17 cellular contexts compared by ENCODE assay signal in genomic region chr1:116380499-116381316, GRCh38. TPM values are rescaled to one million over a fixed set of nuclear protein-coding genes. Genes with fewer than 3 reads are reported as not detected.
A peak's percentile ranks its signal among the peaks of the same experiment; 100 is the strongest.
DNase-seq lines count a peak whose midpoint lies in the region; ATAC-seq, FAIRE-seq and TF ChIP-seq lines count a peak whose summit lies in the region.
"Had no signal": no experiment of that assay in that cellular context is flagged by ENCODE, and none has a peak within 500 bp of the region (broad histone marks: within the 10 kb centered on the region; RNA-seq: fewer than 3 reads in every experiment).

No MANE protein-coding gene starts in this region.

- TF ChIP-seq EP300 in GM12878 (IDR thresholded peaks at IDR 0.05; ENCODE audit: borderline replicate concordance in 1 of 2, control insufficient read depth in 1 of 2, low read depth in 2 of 2, low read length in 2 of 2), result peak in 1 of 2 experiments; percentile 54; a peak in 2 of 4 replicates

- no peaks in the 10 kb centered on the region for H3K27me3 ChIP-seq in GM12878 (replicated peaks in 1 of 2; ENCODE audit: control insufficient read depth in 2 of 2, insufficient read depth in 2 of 2, low read length in 1 of 2)
- H3K27me3 ChIP-seq in parathyroid adenoma (ENCODE audit: control insufficient read depth, insufficient read depth, low read length), result no peaks in the 10 kb centered on the region
- H3K27me3 ChIP-seq: testis had no signal

- 25% methylated on average over 8 of the region's 8 CpGs for WGBS in GM12878 (ENCODE audit: insufficient coverage, insufficient replicate concordance, low lambda C conversion rate, missing lambda C conversion rate)

- no peaks in the 10 kb centered on the region for H4K20me1 ChIP-seq in GM12878 (ENCODE audit: control insufficient read depth, insufficient read depth)

- H3K9me3 ChIP-seq in GM12878 (replicated peaks; ENCODE audit: control insufficient read depth, insufficient read depth, low read length), result no peaks in the 10 kb centered on the region
- H3K9me3 ChIP-seq in parathyroid adenoma (ENCODE audit: control insufficient read depth, low read length), result no peaks in the 10 kb centered on the region
- H3K9me3 ChIP-seq: testis had no signal

- peak; percentile 26 for FAIRE-seq in GM18507 (lab: Jason Lieb, UNC)
- FAIRE-seq in GM12878 (lab: Jason Lieb, UNC), result no peak
- FAIRE-seq: RCC 7860 had no signal

- ATAC-seq in GM12878 (peak; percentile 11), HG03175 (IDR thresholded peaks at IDR 0.05; ENCODE audit: unreplicated experiment) (no peak), GM19452 (IDR thresholded peaks at IDR 0.05; ENCODE audit: unreplicated experiment) (no peak)

- in situ Hi-C loops in GM12878 (cut with MboI), result loop anchor here (10.0 kb wide), 1 partner anchor 694 kb away; no protein-coding TSS in a partner anchor

- DNase-seq in NCI-H82 (lab: John Stamatoyannopoulos, UW), result peak; percentile 52
- DNase-seq in NCI-H82 treated with DMSO at 0.1 percent for 48 hours (lab: John Stamatoyannopoulos, UW; ENCODE audit: unreplicated experiment), result no peak
- no peak for DNase-seq in GM18507 (ENCODE audit: extremely low spot score, insufficient read length, low read depth)
- no peak for DNase-seq in GM12878 (ENCODE audit: low read depth, low spot score)
- DNase-seq in cortex of kidney (lab: John Stamatoyannopoulos, UW), result no peak
- DNase-seq: 8988T; DND-41; GM23248; immature natural killer cell; IMR-90; stimulated activated CD4-positive, alpha-beta T cell treated with anti-CD3 and anti-CD28 coated beads, Interleukin-4, amount 100 ng/mL, for 1 hour; testis had no signal

- H3K4me2 ChIP-seq in GM12878 (ENCODE audit: control insufficient read depth, insufficient read depth) (peak overlapping the region; percentile 89), parathyroid adenoma (ENCODE audit: low read length) (peak overlapping the region; percentile 13)

- H3K9ac ChIP-seq in GM12878 (ENCODE audit: control insufficient read depth, insufficient read depth, low read length), result peak overlapping the region; percentile 59
- no peak overlapping the region for H3K9ac ChIP-seq in parathyroid adenoma
- H3K9ac ChIP-seq: GM23248 had no signal

- POLR2A ChIA-PET in GM12878 (lab: Charles Lee), result interaction anchor here (0.6 to 1.9 kb wide), 6 partner anchors 10 to 271 kb away, joined by 3 to 10 read pairs (median 4); no protein-coding TSS in a partner anchor

- H3K4me3 ChIP-seq in GM12878 (peak overlapping the region; percentile 60; the same call in 1 of the 2 replicates), parathyroid adenoma (ENCODE audit: low read depth, low read length) (no peak overlapping the region)
- H3K4me3 ChIP-seq: GM23248, testis had no signal

- RAD21 ChIA-PET in GM12878 (lab: Charles Lee; ENCODE audit: unreplicated experiment), result interaction anchor here (0.8 to 3.7 kb wide), 13 partner anchors 10 to 270 kb away, joined by 3 to 17 read pairs (median 3); no protein-coding TSS in a partner anchor

- no peak for TF ChIP-seq RAD21 in GM12878 (IDR thresholded peaks at IDR 0.05; ENCODE audit: insufficient read depth, low read depth, low read length)

- no peak for TF ChIP-seq POLR2A in GM12878 (IDR thresholded peaks at IDR 0.05; ENCODE audit: low read depth, low read length)

- TF ChIP-seq CTCF in GM12878 (IDR thresholded peaks at IDR 0.05 in 2 of 3, conservative IDR thresholded peaks at IDR 0.05 in 1 of 3; ENCODE audit: control insufficient read depth in 2 of 3, extremely low read depth in 1 of 3, insufficient read depth in 1 of 3, low read depth in 3 of 3, low read length in 3 of 3), result no peak
- TF ChIP-seq CTCF in parathyroid adenoma (IDR thresholded peaks at IDR 0.05), result no peak

- intact Hi-C loops in GM12878 (cut with micrococcal nuclease; ENCODE audit: unreplicated experiment), result no loop called here

- H3K79me2 ChIP-seq in GM12878 (ENCODE audit: control insufficient read depth, insufficient read depth, low read length) (peaks cover 90% of the 10 kb centered on the region), parathyroid adenoma (peaks cover 54% of the 10 kb centered on the region)

- BruUV-seq in GM12878 (replicated peaks; lab: Mats Ljungman, UMichigan), result no TSS peak

- CTCF ChIA-PET in GM12878 (lab: Yijun Ruan, JAX), result interaction anchor here (0.6 to 4.2 kb wide), 9 partner anchors 10 to 787 kb away, joined by 3 to 22 read pairs (median 4); no protein-coding TSS in a partner anchor

- SMC1A ChIA-PET in GM12878 (lab: Charles Lee; ENCODE audit: uncharacterized antibody, unreplicated experiment), result interaction anchor here (1.0 to 5.5 kb wide), 12 partner anchors 10 to 241 kb away, joined by 3 to 31 read pairs (median 6); no protein-coding TSS in a partner anchor

- H2AFZ ChIP-seq in GM12878 (ENCODE audit: control insufficient read depth, low read depth, low read length), result no peak overlapping the region
- H2AFZ ChIP-seq in parathyroid adenoma, result no peak overlapping the region
- H2AFZ ChIP-seq: GM23248 had no signal

- H3K4me1 ChIP-seq in GM12878 (ENCODE audit: control insufficient read depth, insufficient read depth, low read length), result peaks cover 39% of the 10 kb centered on the region
- H3K4me1 ChIP-seq in parathyroid adenoma, result peaks cover 23% of the 10 kb centered on the region

- H3K36me3 ChIP-seq in GM12878 (ENCODE audit: control insufficient read depth in 2 of 2, insufficient read depth in 2 of 2, low read length in 1 of 2), result peaks cover 4 to 15% of the 10 kb centered on the region in 2 experiments; a peak in 3 of 4 replicates
- H3K36me3 ChIP-seq in parathyroid adenoma (ENCODE audit: control insufficient read depth, insufficient read depth, low read length), result no peaks in the 10 kb centered on the region

- H3K27ac ChIP-seq in GM12878 (ENCODE audit: control insufficient read depth, insufficient read depth), result peak overlapping the region; percentile 96
- H3K27ac ChIP-seq in parathyroid adenoma, result peak overlapping the region; percentile 54
- H3K27ac ChIP-seq: epithelial cell of prostate had no signal

TF ChIP-seq in GM12878, 131 proteins besides CTCF, POLR2A, EP300 and RAD21 (continues in another document):
- TF ChIP-seq ELK1 (IDR thresholded peaks at IDR 0.05; ENCODE audit: low read depth, low read length), result no peak
- TF ChIP-seq NBN (IDR thresholded peaks at IDR 0.05), result peak; percentile 46; the same call in 1 of the 2 replicates
- TF ChIP-seq EGR1 (IDR thresholded peaks at IDR 0.05; ENCODE audit: borderline replicate concordance in 1 of 2, low read depth in 2 of 2, low read length in 2 of 2), result no peak
- TF ChIP-seq ETV6 (conservative IDR thresholded peaks at IDR 0.05 in 1 of 2, IDR thresholded peaks at IDR 0.05 in 1 of 2; ENCODE audit: borderline replicate concordance in 1 of 2, low read depth in 1 of 2), result peak in 1 of 2 experiments; percentile 37; a peak in 1 of 4 replicates
- peak; percentile 54; the same call in 1 of the 2 replicates for TF ChIP-seq MTA2 (IDR thresholded peaks at IDR 0.05; ENCODE audit: low read depth)
- no peak for TF ChIP-seq POLR2AphosphoS5 (IDR thresholded peaks at IDR 0.05; ENCODE audit: low read length)
- TF ChIP-seq NFXL1 (IDR thresholded peaks at IDR 0.05; ENCODE audit: borderline replicate concordance), result no peak
- TF ChIP-seq IRF3 (IDR thresholded peaks at IDR 0.05), result no peak
- TF ChIP-seq NRF1 (conservative IDR thresholded peaks at IDR 0.05; ENCODE audit: low read depth, low read length), result no peak
- peak; percentile 63 for TF ChIP-seq WRNIP1 (IDR thresholded peaks at IDR 0.05; ENCODE audit: borderline replicate concordance, low read depth, low read length)
- TF ChIP-seq FOXM1 (IDR thresholded peaks at IDR 0.05; ENCODE audit: low read depth, low read length), result peak; percentile 40; the same call in 1 of the 2 replicates

RNA-seq across cellular contexts. Expression of gene ATP1A1, which starts 7.7 kb away (rescaled TPM):
- 448 and 474 TPM in 2 replicates for total RNA-seq in GM12878 (2013; cell fraction: nucleolus; rRNA removed)
- 247 and 262 TPM in 2 replicates for total RNA-seq in GM12878 (2014; rRNA removed)
- 122 and 125 TPM in 2 replicates for total RNA-seq in GM12878 (2014; rRNA removed; fragmentation: Illumina TruSeq; extraction: Trizol)
- 359 and 374 TPM in 2 replicates for total RNA-seq in GM12878 (2021)
- 247 TPM for polyA plus RNA-seq in GM12878 (2011; ENCODE audit: low read depth)
- polyA plus RNA-seq in GM12878 (2011; rRNA removed), result 472 and 566 TPM in 2 replicates
- polyA plus RNA-seq in GM12878 (2011; cell fraction: cytosol; rRNA removed), result 544 and 594 TPM in 2 replicates
- polyA plus RNA-seq in GM12878 (2011; cell fraction: nucleus; rRNA removed), result 334 and 377 TPM in 2 replicates
- polyA plus RNA-seq in GM12878 (2012), result 277 and 312 TPM in 2 replicates
- polyA plus RNA-seq in GM12878 (2014; fragmentation: Illumina TruSeq; extraction: Trizol), result 348 and 375 TPM in 2 replicates
- 100 to 1,000 TPM; 113 to 151 TPM for polyA plus RNA-seq in GM12878 (2014; fragmentation: Nextera tagmentation; extraction: Ambion mirVana)
- polyA plus RNA-seq in GM12878 (2014; rRNA removed), result 324 and 340 TPM in 2 replicates
- 100 to 1,000 TPM; 308 to 318 TPM for polyA plus RNA-seq in GM12878 (2016; fragmentation: Nextera tagmentation; extraction: Ambion mirVana)
- polyA minus RNA-seq in GM12878 (2011; rRNA and poly(A)+ RNA removed), result 882 and 896 TPM in 2 replicates
- 201 and 236 TPM in 2 replicates for polyA minus RNA-seq in GM12878 (2011; cell fraction: cytosol; rRNA and poly(A)+ RNA removed)
- polyA minus RNA-seq in GM12878 (2011; cell fraction: nucleus; rRNA and poly(A)+ RNA removed), result 193 and 239 TPM in 2 replicates
